In genomic region chr6:1596088-1596852, GRCh38 we compare ENCODE assay signal across 9 cellular contexts. TPM values are rescaled to one million over a fixed set of nuclear protein-coding genes. Genes with fewer than 3 reads are reported as not detected.
A peak's percentile ranks its signal among the peaks of the same experiment; 100 is the strongest.
DNase-seq lines count a peak whose midpoint lies in the region; ATAC-seq, FAIRE-seq and TF ChIP-seq lines count a peak whose summit lies in the region.
"Had no signal": no experiment of that assay in that cellular context is flagged by ENCODE, and none has a peak within 500 bp of the region (broad histone marks: within the 10 kb centered on the region; RNA-seq: fewer than 3 reads in every experiment).

No MANE protein-coding gene starts in this region.

- H3K9me3 ChIP-seq in ovary (no peaks in the 10 kb centered on the region), uterus (no peaks in the 10 kb centered on the region)

- H3K27me3 ChIP-seq in GM06990 (replicated peaks; ENCODE audit: control insufficient read depth, insufficient read depth, low read length) (0 out of 2 replicates have a peak, but pooled peaks cover 1% of the 10 kb centered on the region), ovary (no peaks in the 10 kb centered on the region), uterus (peaks cover 0 to 8% of the 10 kb centered on the region in 2 donors)

- H3K27ac ChIP-seq in ovary (no peak overlapping the region), uterus (no peak overlapping the region)

- H3K36me3 ChIP-seq in GM06990 (ENCODE audit: control insufficient read depth, insufficient read depth, low read length) = no peaks in the 10 kb centered on the region
- H3K36me3 ChIP-seq in ovary = no peaks in the 10 kb centered on the region
- no peaks in the 10 kb centered on the region for H3K36me3 ChIP-seq in uterus

- whole genome bisulfite sequencing in ovary, 3 donors = 6 to 13% (median 8%) methylated on average over 25 of the region's 25 CpGs

- DNase-seq in GM06990 (ENCODE audit: extremely low read depth, insufficient read length) (no peak), RCC 7860 (ENCODE audit: low spot score) (peak; percentile 29), glomerular visceral epithelial cell (ENCODE audit: extremely low spot score) (peak; percentile 53), ovary (peak; percentile 43 to 71 (median 60)), uterus (peak in 1 of 2 donors; percentile 57)
- peak; percentile 39 for DNase-seq in activated effector memory CD4-positive, alpha-beta T cell treated with Interleukin-2 at 50 U/mL for 16 hours

- peak; percentile 67 for ATAC-seq in HG03196 (IDR thresholded peaks at IDR 0.05; ENCODE audit: unreplicated experiment)
- ATAC-seq in HG03097 (IDR thresholded peaks at IDR 0.05; ENCODE audit: low FRiP score, unreplicated experiment) = no peak

- intact Hi-C loops in ovary (cut with DNase I) (loop anchor here (5.0 to 10.0 kb wide), 6 partner anchors 601 to 1151 kb away; no protein-coding TSS in a partner anchor), uterus (cut with DNase I; ENCODE audit: low total_unique reads) (loop anchor here (10.0 kb wide), 1 partner anchor 1149 kb away; no protein-coding TSS in a partner anchor)

- TF ChIP-seq EP300 in ovary (IDR thresholded peaks at IDR 0.05) = no peak

- peak; percentile 95 for TF ChIP-seq CTCF in GM06990 (IDR thresholded peaks at IDR 0.05; ENCODE audit: insufficient read depth, low read length, poor library complexity, severe bottlenecking)
- peak; percentile 79 to 84 (median 81) for TF ChIP-seq CTCF in ovary (IDR thresholded peaks at IDR 0.05)
- peak; percentile 89 to 91 (median 90) for TF ChIP-seq CTCF in uterus (IDR thresholded peaks at IDR 0.05)

- H3K4me3 ChIP-seq in GM06990 (replicated peaks; ENCODE audit: low read depth, low read length) = no peak overlapping the region
- no peak overlapping the region for H3K4me3 ChIP-seq in ovary
- H3K4me3 ChIP-seq in uterus = no peak overlapping the region

- FAIRE-seq in RCC 7860 (lab: Jason Lieb, UNC) = no peak
- FAIRE-seq: endometrium had no signal

- H3K4me1 ChIP-seq in ovary (ENCODE audit: insufficient read depth) (no peaks in the 10 kb centered on the region), uterus (no peaks in the 10 kb centered on the region)

- TF ChIP-seq POLR2A in ovary (IDR thresholded peaks at IDR 0.05) (no peak), uterus (IDR thresholded peaks at IDR 0.05) (no peak)

RNA-seq across cellular contexts. Expression of gene FOXC1, which starts 13.4 kb away (rescaled TPM):
- total RNA-seq in ovary = 10 to 100 TPM in 1 of 7 donors, 1 to 10 TPM in 6; 4.3 to 15.9 (median 5.8) TPM
- polyA plus RNA-seq in ovary = 10 to 100 TPM in 1 of 2 donors, 1 to 10 TPM in 1; 6.5 to 21.2 TPM
- 10 to 100 TPM in 1 of 4 donors, 1 to 10 TPM in 3; 1.8 to 15.2 (median 5.1) TPM for total RNA-seq in uterus
